ENCODE assay signal across 28 cellular contexts in the genomic region with DNA sequence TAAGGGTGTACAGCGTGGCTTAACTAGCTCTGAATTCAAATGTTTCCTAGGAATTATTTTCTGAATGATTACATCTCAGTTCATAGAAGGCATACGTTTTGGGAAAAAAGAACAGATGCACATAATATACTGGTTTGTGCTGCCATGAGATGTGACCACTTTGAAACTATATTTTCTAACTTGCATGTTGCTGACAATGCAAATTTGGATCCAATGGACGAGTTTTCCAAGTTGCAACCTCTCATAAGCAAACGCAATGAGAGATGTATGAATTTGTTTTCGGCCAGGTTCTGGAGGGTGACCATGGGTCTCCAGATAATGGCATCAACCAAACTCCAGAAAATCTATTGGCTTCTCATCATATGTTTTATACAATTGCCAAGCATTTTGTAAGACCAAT.
"Had no signal": no experiment of that assay in that cellular context is flagged by ENCODE, and none has a peak within 500 bp of the region (broad histone marks: within the 10 kb centered on the region; RNA-seq: fewer than 3 reads in every experiment).

No MANE protein-coding gene starts in this region.

- H3K27ac Mint-ChIP-seq: T-cell had no signal

- H2AFZ ChIP-seq: PC-9 had no signal

- ATAC-seq: Panc1, Right ventricle myocardium inferior, SK-N-SH treated with all-trans-retinoic acid at 6 μM for 48 hours, T-cell had no signal

- H3K4me1 Mint-ChIP-seq: T-cell had no signal

- FAIRE-seq: RCC 7860 had no signal

- H3K36me3 ChIP-seq: SJCRH30 had no signal

- H3K27me3 ChIP-seq: SJCRH30 had no signal

- H3K4me3 ChIP-seq: PC-9, SJCRH30, SK-N-MC had no signal

- DNase-seq: MV-4-11, NCI-H1092, NCI-H1105, NCI-H1417 treated with DMSO at 0.1 percent for 48 hours, NCI-H1436 treated with DMSO at 0.1 percent for 48 hours, NCI-H1694 treated with DMSO at 0.1 percent for 48 hours, NCI-H187 treated with DMSO at 0.1 percent for 48 hours, NCI-H2029, NCI-H2081, NCI-H226, NCI-H446 treated with DMSO at 0.1 percent for 48 hours, NCI-H510A, NCI-H524, NCI-H526, NCI-H69, NCI-H748 treated with DMSO at 0.1 percent for 48 hours, NCI-H82, PC-9, SHP77, SIG-M5, SJCRH30, T-cell had no signal

- H3K27ac ChIP-seq: PC-9, RWPE1, SJCRH30, SK-N-MC had no signal

- H3K4me1 ChIP-seq: SJCRH30 had no signal

- H3K4me2 ChIP-seq: PC-9 had no signal

- H3K9me3 ChIP-seq: SJCRH30 had no signal

- H3K27me3 Mint-ChIP-seq: T-cell had no signal

- H3K4me3 Mint-ChIP-seq: T-cell had no signal

- H3K36me3 Mint-ChIP-seq: T-cell had no signal
